In genomic region chr7:64997927-64998391, GRCh38 we compare ENCODE assay signal across 14 cellular contexts. TPM values are rescaled to one million over a fixed set of nuclear protein-coding genes. Genes with fewer than 3 reads are reported as not detected.
A peak's percentile ranks its signal among the peaks of the same experiment; 100 is the strongest.
DNase-seq lines count a peak whose midpoint lies in the region; ATAC-seq, FAIRE-seq and TF ChIP-seq lines count a peak whose summit lies in the region.
"Had no signal": no experiment of that assay in that cellular context is flagged by ENCODE, and none has a peak within 500 bp of the region (broad histone marks: within the 10 kb centered on the region; RNA-seq: fewer than 3 reads in every experiment).

No MANE protein-coding gene starts in this region.

- ATAC-seq in SK-N-SH treated with all-trans-retinoic acid at 6 μM for 48 hours (no peak), upper lobe of left lung (ENCODE audit: low FRiP score in 2 of 2) (peak in 1 of 2 donors; percentile 13)
- ATAC-seq: activated CD8-positive, alpha-beta T cell treated with anti-CD3 and anti-CD28 coated beads, Interleukin-2, amount 10 ng/mL, durations not matched to agents 7 days and 5 days had no signal

- no peak overlapping the region for H3K9ac ChIP-seq in SK-N-SH
- no peak overlapping the region for H3K9ac ChIP-seq in astrocyte (ENCODE audit: low read length)

- no peak for TF ChIP-seq POLR2A in upper lobe of left lung (IDR thresholded peaks at IDR 0.05)

- TF ChIP-seq RAD21 in SK-N-SH (IDR thresholded peaks at IDR 0.05; ENCODE audit: low read length) = no peak

- H3K79me2 ChIP-seq in SK-N-SH (ENCODE audit: insufficient read depth) (peaks cover 59% of the 10 kb centered on the region), astrocyte (ENCODE audit: insufficient read depth, low read length) (peaks cover 41% of the 10 kb centered on the region)

- H3K9me3 ChIP-seq in SK-N-SH (no peaks in the 10 kb centered on the region), astrocyte (ENCODE audit: insufficient read depth, low read depth, low read length) (peaks cover 21% of the 10 kb centered on the region), upper lobe of left lung (peaks cover 0 to 41% (median 23%) of the 10 kb centered on the region in 4 donors)

- no peaks in the 10 kb centered on the region for H3K27me3 Mint-ChIP-seq in astrocyte (ENCODE audit: low read depth, unreplicated experiment)

- no peak overlapping the region for H3K4me3 ChIP-seq in SK-N-SH (ENCODE audit: low read depth in 2 of 2, low read length in 1 of 2)
- H3K4me3 ChIP-seq in astrocyte (ENCODE audit: insufficient read depth, low read depth, low read length) = no peak overlapping the region
- H3K4me3 ChIP-seq in upper lobe of left lung = no peak overlapping the region
- H3K4me3 ChIP-seq: transverse colon had no signal

- H2AFZ ChIP-seq in SK-N-SH (ENCODE audit: low read depth) (no peak overlapping the region), astrocyte (ENCODE audit: low read depth, low read length) (no peak overlapping the region)

- H3K9me2 ChIP-seq in SK-N-SH = no peaks in the 10 kb centered on the region

- H3K4me2 ChIP-seq in SK-N-SH (no peak overlapping the region), astrocyte (ENCODE audit: low read length) (no peak overlapping the region)

- no peak overlapping the region for H3K27ac Mint-ChIP-seq in astrocyte (ENCODE audit: unreplicated experiment)
- H3K27ac Mint-ChIP-seq: activated CD8-positive, alpha-beta T cell treated with anti-CD3 and anti-CD28 coated beads, Interleukin-2, amount 10 ng/mL, durations not matched to agents 7 days and 5 days had no signal

- peaks cover 14 to 24% of the 10 kb centered on the region in 2 experiments for H3K36me3 ChIP-seq in SK-N-SH (replicated peaks in 1 of 2; ENCODE audit: control insufficient read depth in 1 of 2, insufficient read depth in 2 of 2, low read length in 1 of 2)
- H3K36me3 ChIP-seq in astrocyte (ENCODE audit: insufficient read depth, low read length) = peaks cover 2% of the 10 kb centered on the region
- H3K36me3 ChIP-seq in upper lobe of left lung = peaks cover 0 to 12% (median 2%) of the 10 kb centered on the region in 4 donors

- peaks cover 40% of the 10 kb centered on the region for H3K9me3 Mint-ChIP-seq in astrocyte (ENCODE audit: unreplicated experiment)

- peaks cover 15% of the 10 kb centered on the region for H3K4me1 Mint-ChIP-seq in astrocyte (ENCODE audit: low read depth, unreplicated experiment)

- no peak for TF ChIP-seq CTCF in SK-N-SH (IDR thresholded peaks at IDR 0.05)
- TF ChIP-seq CTCF in astrocyte (IDR thresholded peaks at IDR 0.05; ENCODE audit: insufficient read depth, low read depth, low read length) = no peak
- TF ChIP-seq CTCF in upper lobe of left lung (IDR thresholded peaks at IDR 0.05) = no peak

- WGBS in SK-N-SH (ENCODE audit: low lambda C conversion rate) = 84% methylated on average over 8 of the region's 8 CpGs
- WGBS in upper lobe of left lung, 2 donors = 71 to 76% methylated on average over 8 of the region's 8 CpGs

- no peak overlapping the region for H3K4me3 Mint-ChIP-seq in astrocyte (ENCODE audit: unreplicated experiment)
- H3K4me3 Mint-ChIP-seq: activated CD8-positive, alpha-beta T cell treated with anti-CD3 and anti-CD28 coated beads, Interleukin-2, amount 10 ng/mL, durations not matched to agents 7 days and 5 days had no signal

- H3K36me3 Mint-ChIP-seq in astrocyte (ENCODE audit: low read depth, unreplicated experiment) = peaks cover 55% of the 10 kb centered on the region

- intact Hi-C loops in head of caudate nucleus (cut with DNase I) = no loop called here

- CTCF ChIA-PET in SK-N-SH (lab: Yijun Ruan, JAX) = no interaction called here

- H4K20me1 ChIP-seq in SK-N-SH (ENCODE audit: insufficient read depth) (no peaks in the 10 kb centered on the region), astrocyte (ENCODE audit: insufficient read depth, low read length) (peaks cover 16% of the 10 kb centered on the region)

- H3K4me1 ChIP-seq in SK-N-SH (ENCODE audit: control insufficient read depth in 1 of 2, insufficient read depth in 2 of 2, low read depth in 1 of 2, low read length in 1 of 2) = no peaks in the 10 kb centered on the region
- H3K4me1 ChIP-seq in astrocyte (ENCODE audit: insufficient read depth, low read length) = no peaks in the 10 kb centered on the region
- H3K4me1 ChIP-seq in upper lobe of left lung = peaks cover 9 to 30% (median 25%) of the 10 kb centered on the region in 4 donors
- H3K4me1 ChIP-seq: transverse colon had no signal

- TF ChIP-seq EP300 in SK-N-SH (IDR thresholded peaks at IDR 0.05; ENCODE audit: borderline replicate concordance in 1 of 2, low read depth in 1 of 2, low read length in 1 of 2) (no peak), upper lobe of left lung (IDR thresholded peaks at IDR 0.05) (no peak)

- H3K27me3 ChIP-seq in SK-N-SH (ENCODE audit: insufficient read depth) (no peaks in the 10 kb centered on the region), astrocyte (ENCODE audit: insufficient read depth, low read length) (no peaks in the 10 kb centered on the region), upper lobe of left lung (no peaks in the 10 kb centered on the region)
- H3K27me3 ChIP-seq: transverse colon had no signal

- H3F3A ChIP-seq in SK-N-SH (replicated peaks; ENCODE audit: insufficient read depth) = no peaks in the 10 kb centered on the region

- POLR2A ChIA-PET in SK-N-SH (lab: Yijun Ruan, JAX) = no interaction called here

- no peak for FAIRE-seq in astrocyte (lab: Jason Lieb, UNC)

- no peak for DNase-seq in SK-N-SH
- peak; percentile 78 for DNase-seq in astrocyte (ENCODE audit: low read depth)
- DNase-seq in iPS DF 4.7 (ENCODE audit: extremely low read depth, low spot score) = peak; percentile 41
- peak in 1 of 2 donors; percentile 53 for DNase-seq in upper lobe of left lung
- DNase-seq in anterior cingulate cortex (lab: John Stamatoyannopoulos, UW) = no peak
- no peak for DNase-seq in head of caudate nucleus
- no peak for DNase-seq in DMS 273 (lab: John Stamatoyannopoulos, UW; ENCODE audit: unreplicated experiment)
- DNase-seq: activated CD8-positive, alpha-beta T cell treated with anti-CD3 and anti-CD28 coated beads, Interleukin-2, amount 10 ng/mL, durations not matched to agents 7 days and 5 days; foreskin melanocyte; NCI-H1048; SHP77; stimulated activated CD4-positive, alpha-beta T cell treated with anti-CD3 and anti-CD28 coated beads, Interleukin-4, amount 100 ng/mL, for 1 hour; transverse colon had no signal

- no peak overlapping the region for H3K27ac ChIP-seq in SK-N-SH (ENCODE audit: low read depth in 2 of 2, low read length in 1 of 2)
- H3K27ac ChIP-seq in astrocyte (ENCODE audit: low read depth, low read length) = no peak overlapping the region
- H3K27ac ChIP-seq in upper lobe of left lung = peak overlapping the region in 3 of 4 donors; percentile 17 to 85 (median 46)

TF ChIP-seq in SK-N-SH, 30 proteins besides CTCF, POLR2A, EP300 and RAD21:
- TF ChIP-seq MEF2A (IDR thresholded peaks at IDR 0.05; ENCODE audit: borderline replicate concordance, low read depth) (0 out of 2 replicates have a peak, but pooled peaks have one; percentile 42), IRF3 (IDR thresholded peaks at IDR 0.05; ENCODE audit: low read depth, low read length) (no peak)

TF ChIP-seq in SK-N-SH treated with all-trans-retinoic acid at 6 μM for 48 hours, 23 proteins besides CTCF, POLR2A, EP300 and RAD21:
- no peak for TF ChIP-seq TCF4 (CRISPR knock-in tag; IDR thresholded peaks at IDR 0.05; ENCODE audit: borderline replicate concordance)
- TF ChIP-seq CSDC2 (CRISPR knock-in tag; IDR thresholded peaks at IDR 0.05) = no peak
- TF ChIP-seq ISL1 (CRISPR knock-in tag; IDR thresholded peaks at IDR 0.05) = no peak
- no peak for TF ChIP-seq ZFP30 (CRISPR knock-in tag; IDR thresholded peaks at IDR 0.05)
- no peak for TF ChIP-seq PPARA (CRISPR knock-in tag; IDR thresholded peaks at IDR 0.05; ENCODE audit: borderline replicate concordance)
- no peak for TF ChIP-seq ZFP3 (CRISPR knock-in tag; IDR thresholded peaks at IDR 0.05)
- TF ChIP-seq TOX (CRISPR knock-in tag; IDR thresholded peaks at IDR 0.05; ENCODE audit: borderline replicate concordance) = no peak
- TF ChIP-seq ESRRG (CRISPR knock-in tag; IDR thresholded peaks at IDR 0.05) = no peak
- no peak for TF ChIP-seq ZNF8 (CRISPR knock-in tag; IDR thresholded peaks at IDR 0.05)
- TF ChIP-seq PATZ1 (CRISPR knock-in tag; IDR thresholded peaks at IDR 0.05; ENCODE audit: borderline replicate concordance) = no peak
- TF ChIP-seq OSR1 (CRISPR knock-in tag; IDR thresholded peaks at IDR 0.05) = no peak
- TF ChIP-seq GLIS3 (CRISPR knock-in tag; IDR thresholded peaks at IDR 0.05) = no peak
- TF ChIP-seq BACH2 (CRISPR knock-in tag; IDR thresholded peaks at IDR 0.05; ENCODE audit: borderline replicate concordance) = no peak

RNA-seq across cellular contexts. Expression of gene ZNF117, which starts 7.1 kb away (rescaled TPM):
- 3.8 and 6.5 TPM in 2 replicates for polyA plus RNA-seq in SK-N-SH (2012; rRNA removed)
- polyA plus RNA-seq in SK-N-SH (2012; cell fraction: cytosol; rRNA removed) = 1.8 and 2.0 TPM in 2 replicates
- polyA plus RNA-seq in SK-N-SH (2012; cell fraction: nucleus; rRNA removed) = 12.5 and 31.0 TPM in 2 replicates
- total RNA-seq in astrocyte (6.7 and 10.2 TPM in 2 replicates), upper lobe of left lung (10 to 100 TPM in 4 of 6 donors, 1 to 10 TPM in 2; 9.4 to 34.4 (median 10.4) TPM)

RNA-seq across cellular contexts. Expression of gene ERV3-1, which starts 8.5 kb away (rescaled TPM):
- 8.4 and 17.5 TPM in 2 replicates for polyA plus RNA-seq in SK-N-SH (2012; rRNA removed)
- 3.8 and 4.0 TPM in 2 replicates for polyA plus RNA-seq in SK-N-SH (2012; cell fraction: cytosol; rRNA removed)
- 39.9 and 70.9 TPM in 2 replicates for polyA plus RNA-seq in SK-N-SH (2012; cell fraction: nucleus; rRNA removed)
- 17.8 and 20.2 TPM in 2 replicates for total RNA-seq in astrocyte
- 10 to 100 TPM; 17.9 to 38.8 (median 25.3) TPM for total RNA-seq in upper lobe of left lung

Comparison
In these comparisons a context has a peak if more than half of its experiments do, and no peak if none do; other contexts are left out.
1. DNase-seq: peak in astrocyte (single experiment) and iPS DF 4.7 (single experiment); none in SK-N-SH (single experiment), anterior cingulate cortex (0 of 58), head of caudate nucleus (0 of 42) and DMS 273 (single experiment).
2. H3K27ac ChIP-seq: peak in upper lobe of left lung (3 of 4); none in SK-N-SH (0 of 2) and astrocyte (single experiment).